In genomic region chr3:155323063-155323666, GRCh38 we compare ENCODE assay signal across 9 cellular contexts. TPM values are rescaled to one million over a fixed set of nuclear protein-coding genes. Genes with fewer than 3 reads are reported as not detected.
DNase-seq lines count a peak whose midpoint lies in the region; ATAC-seq, FAIRE-seq and TF ChIP-seq lines count a peak whose summit lies in the region.
"Had no signal": no experiment of that assay in that cellular context is flagged by ENCODE, and none has a peak within 500 bp of the region (broad histone marks: within the 10 kb centered on the region; RNA-seq: fewer than 3 reads in every experiment).

No MANE protein-coding gene starts in this region.

- no peaks in the 10 kb centered on the region for H3K4me1 ChIP-seq in DND-41 (ENCODE audit: insufficient read depth, low read length)
- H3K4me1 ChIP-seq in GM12878 (ENCODE audit: control insufficient read depth, insufficient read depth, low read length): no peaks in the 10 kb centered on the region
- peaks cover 3% of the 10 kb centered on the region for H3K4me1 ChIP-seq in testis

- no peak overlapping the region for H3K4me3 Mint-ChIP-seq in immature natural killer cell
- H3K4me3 Mint-ChIP-seq: activated naive CD8-positive, alpha-beta T cell had no signal

- no peaks in the 10 kb centered on the region for H3K27me3 ChIP-seq in DND-41 (ENCODE audit: insufficient read depth, low read length, poor library complexity)
- H3K27me3 ChIP-seq in GM12878 (replicated peaks in 1 of 2; ENCODE audit: control insufficient read depth in 2 of 2, insufficient read depth in 2 of 2, low read length in 1 of 2): no peaks in the 10 kb centered on the region
- no peaks in the 10 kb centered on the region for H3K27me3 ChIP-seq in testis

- 27% methylated on average over 3 of the region's 3 CpGs for WGBS in GM12878 (ENCODE audit: insufficient coverage, insufficient replicate concordance, low lambda C conversion rate, missing lambda C conversion rate)
- 25 to 38% methylated on average over 3 of the region's 3 CpGs for WGBS in testis, 2 donors

- SMC1A ChIA-PET in GM12878 (lab: Charles Lee; ENCODE audit: uncharacterized antibody, unreplicated experiment): no interaction called here

- no peak overlapping the region for H3K27ac Mint-ChIP-seq in immature natural killer cell
- H3K27ac Mint-ChIP-seq: activated naive CD8-positive, alpha-beta T cell had no signal

- no peak overlapping the region for H3K4me2 ChIP-seq in DND-41 (ENCODE audit: insufficient read depth, low read length)
- no peak overlapping the region for H3K4me2 ChIP-seq in GM12878 (ENCODE audit: control insufficient read depth, insufficient read depth)

- H3K27me3 Mint-ChIP-seq in immature natural killer cell (ENCODE audit: low read depth in 3 of 3): peaks cover 0 to 6% (median 0%) of the 10 kb centered on the region in 3 donors
- H3K27me3 Mint-ChIP-seq: activated naive CD8-positive, alpha-beta T cell had no signal

- in situ Hi-C loops in GM12878 (cut with MboI): loop anchor here (10.0 kb wide), 1 partner anchor 998 kb away; the partner anchor contains the start of gene DHX36

- CTCF ChIA-PET in GM12878 (lab: Yijun Ruan, JAX): interaction anchor here (0.7 to 2.3 kb wide), 5 partner anchors 12 to 565 kb away, joined by 3 to 8 read pairs (median 4); no protein-coding TSS in a partner anchor

- H2AFZ ChIP-seq in DND-41 (ENCODE audit: low read depth, low read length) (no peak overlapping the region), GM12878 (ENCODE audit: control insufficient read depth, low read depth, low read length) (no peak overlapping the region)

- TF ChIP-seq CTCF in DND-41 (IDR thresholded peaks at IDR 0.05; ENCODE audit: borderline replicate concordance, extremely low read depth, low read length, poor library complexity, severe bottlenecking) (peak; percentile 88), GM12878 (IDR thresholded peaks at IDR 0.05 in 2 of 3, conservative IDR thresholded peaks at IDR 0.05 in 1 of 3; ENCODE audit: control insufficient read depth in 2 of 3, extremely low read depth in 1 of 3, insufficient read depth in 1 of 3, low read depth in 3 of 3, low read length in 3 of 3) (peak; percentile 61 to 70 (median 69); a peak in 5 of 6 replicates), testis (IDR thresholded peaks at IDR 0.05) (peak; percentile 48 to 65 (median 48))

- TF ChIP-seq POLR2A in GM12878 (IDR thresholded peaks at IDR 0.05; ENCODE audit: low read depth, low read length) (no peak), testis (IDR thresholded peaks at IDR 0.05) (no peak)

- no peaks in the 10 kb centered on the region for H3K36me3 Mint-ChIP-seq in immature natural killer cell
- H3K36me3 Mint-ChIP-seq: activated naive CD8-positive, alpha-beta T cell had no signal

- H3K9me3 ChIP-seq in DND-41 (ENCODE audit: insufficient read depth, low read length, severe bottlenecking): no peaks in the 10 kb centered on the region
- H3K9me3 ChIP-seq in GM12878 (replicated peaks; ENCODE audit: control insufficient read depth, insufficient read depth, low read length): no peaks in the 10 kb centered on the region
- no peaks in the 10 kb centered on the region for H3K9me3 ChIP-seq in testis

- no peak for TF ChIP-seq EP300 in GM12878 (IDR thresholded peaks at IDR 0.05; ENCODE audit: borderline replicate concordance in 1 of 2, control insufficient read depth in 1 of 2, low read depth in 2 of 2, low read length in 2 of 2)

- POLR2A ChIA-PET in GM12878 (lab: Charles Lee): no interaction called here

- peak; percentile 73 for DNase-seq in DND-41
- DNase-seq in NCI-H524 (lab: John Stamatoyannopoulos, UW): peak; percentile 79 to 92
- peak; percentile 9 for DNase-seq in GM12878 (ENCODE audit: low read depth, low spot score)
- DNase-seq in immature natural killer cell: peak in 2 of 3 donors; percentile 10 to 19
- DNase-seq in testis: peak; percentile 78
- no peak for DNase-seq in T-helper 9 cell

- H3K36me3 ChIP-seq in DND-41 (ENCODE audit: insufficient read depth, low read length) (no peaks in the 10 kb centered on the region), GM12878 (ENCODE audit: control insufficient read depth in 2 of 2, insufficient read depth in 2 of 2, low read length in 1 of 2) (no peaks in the 10 kb centered on the region), testis (ENCODE audit: low read depth, missing control alignments) (no peaks in the 10 kb centered on the region)

- no TSS peak for BruUV-seq in GM12878 (replicated peaks; lab: Mats Ljungman, UMichigan)

- TF ChIP-seq RAD21 in GM12878 (IDR thresholded peaks at IDR 0.05; ENCODE audit: insufficient read depth, low read depth, low read length): peak; percentile 87

- no peaks in the 10 kb centered on the region for H3K79me2 ChIP-seq in DND-41 (ENCODE audit: insufficient read depth, low read length)
- no peaks in the 10 kb centered on the region for H3K79me2 ChIP-seq in GM12878 (ENCODE audit: control insufficient read depth, insufficient read depth, low read length)

- no peak overlapping the region for H3K4me3 ChIP-seq in DND-41 (ENCODE audit: low read depth in 1 of 2, low read length in 2 of 2)
- no peak overlapping the region for H3K4me3 ChIP-seq in GM12878
- H3K4me3 ChIP-seq in testis: no peak overlapping the region

- intact Hi-C loops in GM12878 (cut with micrococcal nuclease; ENCODE audit: unreplicated experiment) (loop anchor here (1.0 to 10.0 kb wide), 5 partner anchors 366 to 986 kb away; no protein-coding TSS in a partner anchor), testis (cut with DNase I; ENCODE audit: low total_unique reads) (no loop called here)

- H3K4me1 Mint-ChIP-seq in immature natural killer cell: no peaks in the 10 kb centered on the region

- H3K27ac ChIP-seq in DND-41 (ENCODE audit: low read length) (no peak overlapping the region), GM12878 (ENCODE audit: control insufficient read depth, insufficient read depth) (no peak overlapping the region), testis (no peak overlapping the region)

- no peaks in the 10 kb centered on the region for H3K9me3 Mint-ChIP-seq in immature natural killer cell

- H3K9ac ChIP-seq in DND-41 (ENCODE audit: low read depth, low read length): no peak overlapping the region
- no peak overlapping the region for H3K9ac ChIP-seq in GM12878 (ENCODE audit: control insufficient read depth, insufficient read depth, low read length)

- RAD21 ChIA-PET in GM12878 (lab: Charles Lee; ENCODE audit: unreplicated experiment): no interaction called here

- ATAC-seq in DND-41 (ENCODE audit: insufficient read depth, low read depth): peak; percentile 96
- peak; percentile 66 for ATAC-seq in GM19463 (IDR thresholded peaks at IDR 0.05; ENCODE audit: unreplicated experiment)
- ATAC-seq in HG03521 (IDR thresholded peaks at IDR 0.05; ENCODE audit: unreplicated experiment): peak; percentile 90
- peak; percentile 94 for ATAC-seq in GM12878

- H4K20me1 ChIP-seq in DND-41 (ENCODE audit: insufficient read depth, low read length) (no peaks in the 10 kb centered on the region), GM12878 (ENCODE audit: control insufficient read depth, insufficient read depth) (no peaks in the 10 kb centered on the region)

- FAIRE-seq in GM12878 (lab: Jason Lieb, UNC): peak; percentile 56

TF ChIP-seq in GM12878, 131 proteins besides CTCF, POLR2A, EP300 and RAD21:
- TF ChIP-seq SMC3 (IDR thresholded peaks at IDR 0.05; ENCODE audit: borderline replicate concordance, low read length) (peak; percentile 60), YBX1 (IDR thresholded peaks at IDR 0.05) (no peak)

RNA-seq across cellular contexts. Expression of gene STRIT1, which starts 29.7 kb away (rescaled TPM):
- total RNA-seq in GM12878 (2013; cell fraction: nucleolus; rRNA removed): not detected in 2 replicates
- total RNA-seq in GM12878 (2014; rRNA removed) (not detected in 2 replicates), GM12878 (2014; rRNA removed; fragmentation: Illumina TruSeq; extraction: Trizol) (not detected in 2 replicates), GM12878 (2021) (not detected in 2 replicates), testis (not detected)
- polyA plus RNA-seq in GM12878 (2011; ENCODE audit: low read depth): not detected
- polyA plus RNA-seq in GM12878 (2011; rRNA removed) (not detected in 2 replicates), GM12878 (2014; fragmentation: Illumina TruSeq; extraction: Trizol) (not detected in 2 replicates), GM12878 (2014; fragmentation: Nextera tagmentation; extraction: Ambion mirVana) (not detected), GM12878 (2014; rRNA removed) (not detected in 2 replicates), GM12878 (2016; fragmentation: Nextera tagmentation; extraction: Ambion mirVana) (not detected), immature natural killer cell (not detected), testis (ENCODE audit: insufficient read depth, low read depth, low replicate concordance) (2.5 TPM)
- not detected in 2 replicates for polyA plus RNA-seq in GM12878 (2011; cell fraction: cytosol; rRNA removed)
- not detected in 2 replicates for polyA plus RNA-seq in GM12878 (2011; cell fraction: nucleus; rRNA removed)
- not detected in 2 replicates for polyA plus RNA-seq in GM12878 (2012)
- polyA minus RNA-seq in GM12878 (2011; rRNA and poly(A)+ RNA removed): not detected in 2 replicates
- not detected in 2 replicates for polyA minus RNA-seq in GM12878 (2011; cell fraction: cytosol; rRNA and poly(A)+ RNA removed)
- not detected in 2 replicates for polyA minus RNA-seq in GM12878 (2011; cell fraction: nucleus; rRNA and poly(A)+ RNA removed)
